10 cellular contexts compared by ENCODE assay signal in genomic region chr2:207534390-207534789, GRCh38. TPM values are rescaled to one million over a fixed set of nuclear protein-coding genes. Genes with fewer than 3 reads are reported as not detected.
DNase-seq lines count a peak whose midpoint lies in the region; ATAC-seq, FAIRE-seq and TF ChIP-seq lines count a peak whose summit lies in the region.
"Had no signal": no experiment of that assay in that cellular context is flagged by ENCODE, and none has a peak within 500 bp of the region (broad histone marks: within the 10 kb centered on the region; RNA-seq: fewer than 3 reads in every experiment).

No MANE protein-coding gene starts in this region.

- H3K4me1 Mint-ChIP-seq in activated CD8-positive, alpha-beta T cell treated with anti-CD3 and anti-CD28 coated beads for 36 hours (ENCODE audit: low read depth), result peaks cover 47% of the 10 kb centered on the region
- H3K4me1 Mint-ChIP-seq in type B pancreatic cell (ENCODE audit: unreplicated experiment), result peaks cover 21% of the 10 kb centered on the region

- H3K27ac ChIP-seq in heart right ventricle (peak overlapping the region in 8 of 10 donors; percentile 15 to 98 (median 95)), lower lobe of right lung (peak overlapping the region; percentile 31)

- FAIRE-seq in GM19239 (lab: Jason Lieb, UNC), result no peak

- H3K9me3 ChIP-seq in heart right ventricle (no peaks in the 10 kb centered on the region), lower lobe of right lung (no peaks in the 10 kb centered on the region)

- H3K4me3 Mint-ChIP-seq in activated CD8-positive, alpha-beta T cell treated with anti-CD3 and anti-CD28 coated beads for 36 hours, result peak overlapping the region; percentile 45
- H3K4me3 Mint-ChIP-seq in type B pancreatic cell, result no peak overlapping the region

- no peak for TF ChIP-seq CTCF in heart right ventricle (IDR thresholded peaks at IDR 0.05)
- no peak for TF ChIP-seq CTCF in activated CD8-positive, alpha-beta T cell treated with anti-CD3 and anti-CD28 coated beads for 36 hours (IDR thresholded peaks at IDR 0.05)
- TF ChIP-seq CTCF in lower lobe of right lung (IDR thresholded peaks at IDR 0.05), result no peak
- no peak for TF ChIP-seq CTCF in type B pancreatic cell (conservative IDR thresholded peaks at IDR 0.05)

- peaks cover 55% of the 10 kb centered on the region for H3K36me3 Mint-ChIP-seq in activated CD8-positive, alpha-beta T cell treated with anti-CD3 and anti-CD28 coated beads for 36 hours (ENCODE audit: low read depth)
- peaks cover 24% of the 10 kb centered on the region for H3K36me3 Mint-ChIP-seq in type B pancreatic cell

- DNase-seq in heart right ventricle (no peak), Right ventricle myocardium superior (no peak), lower lobe of right lung (no peak), type B pancreatic cell (ENCODE audit: extremely low spot score, unreplicated experiment) (no peak), NOMO-1 (lab: John Stamatoyannopoulos, UW; ENCODE audit: unreplicated experiment in 2 of 2) (no peak), SKM-1 treated with dmso at 0.1 percent for 144 hours (lab: John Stamatoyannopoulos, UW; ENCODE audit: unreplicated experiment) (no peak), GM19239 (ENCODE audit: insufficient read length, low spot score) (no peak)
- no peak for DNase-seq in activated CD8-positive, alpha-beta T cell treated with anti-CD3 and anti-CD28 coated beads for 36 hours
- DNase-seq: C1 segment of cervical spinal cord had no signal

- H3K27ac Mint-ChIP-seq in activated CD8-positive, alpha-beta T cell treated with anti-CD3 and anti-CD28 coated beads for 36 hours, result peak overlapping the region; percentile 82
- H3K27ac Mint-ChIP-seq in type B pancreatic cell, result peak overlapping the region; percentile 75

- intact Hi-C loops in heart right ventricle (cut with DNase I), result loop anchor here in 4 of 10 donors (5.0 to 10.0 kb wide), 5 partner anchors 43 to 180 kb away; partner anchors contain the start of genes METTL21A (in 2 of the 4) and CCNYL1 (in 1 of the 4)
- intact Hi-C loops in Right ventricle myocardium superior (cut with DNase I), result loop anchor here (5.0 to 10.0 kb wide), 2 partner anchors 50 to 88 kb away; no protein-coding TSS in a partner anchor
- intact Hi-C loops in activated CD8-positive, alpha-beta T cell treated with anti-CD3 and anti-CD28 coated beads for 36 hours (cut with micrococcal nuclease), result loop anchor here (10.0 kb wide), 1 partner anchor 60 kb away; no protein-coding TSS in a partner anchor
- intact Hi-C loops in lower lobe of right lung (cut with DNase I), result no loop called here

- H3K27me3 ChIP-seq in heart right ventricle (no peaks in the 10 kb centered on the region), lower lobe of right lung (ENCODE audit: low read depth) (no peaks in the 10 kb centered on the region)

- H3K9me3 Mint-ChIP-seq in activated CD8-positive, alpha-beta T cell treated with anti-CD3 and anti-CD28 coated beads for 36 hours, result no peaks in the 10 kb centered on the region
- H3K9me3 Mint-ChIP-seq in type B pancreatic cell, result no peaks in the 10 kb centered on the region
- H3K9me3 Mint-ChIP-seq: activated T-helper 2 cell treated with anti-CD3 and anti-CD28 coated beads, Interferon-gamma antibody, Interleukin-2, Interleukin-4, amounts not matched to agents 10 μg/mL and 5 μg/mL and 100 μg/mL, durations not matched to agents 14 hours and 24 hours and 36 hours had no signal

- H3K36me3 ChIP-seq in heart right ventricle (peaks cover 0 to 12% (median 0%) of the 10 kb centered on the region in 9 donors), lower lobe of right lung (no peaks in the 10 kb centered on the region)

- H3K4me3 ChIP-seq in heart right ventricle (no peak overlapping the region), lower lobe of right lung (no peak overlapping the region)

- peaks cover 10 to 75% (median 53%) of the 10 kb centered on the region in 9 donors for H3K4me1 ChIP-seq in heart right ventricle
- H3K4me1 ChIP-seq in lower lobe of right lung, result peaks cover 53% of the 10 kb centered on the region

- ATAC-seq in heart right ventricle (no peak), Right ventricle myocardium superior (ENCODE audit: poor library complexity) (no peak), lower lobe of right lung (no peak)
- no peak for ATAC-seq in activated CD8-positive, alpha-beta T cell treated with anti-CD3 and anti-CD28 coated beads for 36 hours

- H3K27me3 Mint-ChIP-seq in activated CD8-positive, alpha-beta T cell treated with anti-CD3 and anti-CD28 coated beads for 36 hours, result no peaks in the 10 kb centered on the region
- peaks cover 3% of the 10 kb centered on the region for H3K27me3 Mint-ChIP-seq in type B pancreatic cell

- POLR2A ChIA-PET in activated CD8-positive, alpha-beta T cell treated with anti-CD3 and anti-CD28 coated beads for 36 hours (lab: Charles Lee), result interaction anchor here (0.7 to 4.9 kb wide), 5 partner anchors 7 to 90 kb away, joined by 3 to 53 read pairs (median 5); partner anchors contain the start of gene METTL21A

- CTCF ChIA-PET in activated CD8-positive, alpha-beta T cell treated with anti-CD3 and anti-CD28 coated beads for 36 hours (lab: Charles Lee), result interaction anchor here (1.9 to 2.4 kb wide), 3 partner anchors 11 to 14 kb away, joined by 5 to 8 read pairs (median 6); no protein-coding TSS in a partner anchor

- 80 to 86% methylated on average over 5 of the region's 5 CpGs for WGBS in heart right ventricle, 2 donors

RNA-seq across cellular contexts. Expression of gene CREB1, which starts 4.6 kb away (rescaled TPM):
- total RNA-seq in heart right ventricle (10 to 100 TPM; 36.8 to 62.2 (median 45.7) TPM), Right ventricle myocardium superior (47.9 TPM), lower lobe of right lung (71.3 TPM), type B pancreatic cell (ENCODE audit: low replicate concordance) (78.5 and 89.6 TPM in 2 replicates)
- 1 to 10 TPM; 4.6 to 5.5 TPM for polyA plus RNA-seq in heart right ventricle
- total RNA-seq in activated CD8-positive, alpha-beta T cell treated with anti-CD3 and anti-CD28 coated beads for 36 hours, result 10 to 100 TPM; 92.8 to 95.8 TPM
